In the genomic region with DNA sequence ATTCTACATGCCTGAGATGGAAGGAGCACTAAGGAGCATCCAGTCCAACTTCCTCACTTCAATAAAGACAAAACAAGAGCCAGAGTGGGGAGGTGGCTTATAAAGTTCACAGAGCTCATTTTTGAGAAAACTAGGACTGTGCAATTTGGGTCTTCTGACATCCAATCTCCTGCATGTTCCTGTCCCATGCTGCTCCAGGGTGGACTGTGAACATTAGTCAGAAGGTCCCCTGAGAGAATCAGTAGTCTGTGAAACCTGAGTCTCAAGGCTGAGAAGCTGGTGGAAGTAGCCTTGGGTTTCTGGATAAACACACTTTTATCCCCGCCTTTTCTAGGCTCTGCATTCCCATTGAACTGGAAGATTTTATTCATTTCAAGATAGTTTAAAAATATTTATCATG, we compare ENCODE assay signal across 10 cellular contexts. TPM values are rescaled to one million over a fixed set of nuclear protein-coding genes. Genes with fewer than 3 reads are reported as not detected.
DNase-seq lines count a peak whose midpoint lies in the region; ATAC-seq and TF ChIP-seq lines count a peak whose summit lies in the region.
"Not testable (repeated sequence)": the region's sequence is repeated elsewhere in the genome, so short reads cannot be mapped to it uniquely, and the experiment has no call there.
"Had no signal": no experiment of that assay in that cellular context is flagged by ENCODE, and none has a peak within 500 bp of the region (broad histone marks: within the 10 kb centered on the region; RNA-seq: fewer than 3 reads in every experiment).

No MANE protein-coding gene starts in this region.

- H3K4me1 ChIP-seq in HEK293 (ENCODE audit: control insufficient read depth, insufficient read depth, low read length) = not testable (repeated sequence)

- DNase-seq in NCI-H2171 treated with DMSO at 0.1 percent for 48 hours (lab: John Stamatoyannopoulos, UW) (peak; percentile 32), fibroblast of gingiva (ENCODE audit: low read depth) (peak; percentile 68), smooth muscle cell of the brain vasculature (ENCODE audit: low read depth, low spot score) (peak; percentile 44)
- DNase-seq in chondrocyte (ENCODE audit: low spot score); left ventricle myocardium superior; osteocyte (ENCODE audit: extremely low spot score, unreplicated experiment): not testable (repeated sequence)

- TF ChIP-seq CTCF in HEK293 (tag by site-specific recombination; IDR thresholded peaks at IDR 0.05); chondrocyte (IDR thresholded peaks at IDR 0.05); osteocyte (IDR thresholded peaks at IDR 0.05): not testable (repeated sequence)

- CTCF ChIA-PET in HEK293 (lab: Yijun Ruan, JAX) = interaction anchor here (0.8 to 0.9 kb wide), 2 partner anchors 26 to 77 kb away, joined by 3 to 4 read pairs; no protein-coding TSS in a partner anchor

- not testable (repeated sequence) for H3K4me3 Mint-ChIP-seq in chondrocyte (ENCODE audit: unreplicated experiment); osteocyte (ENCODE audit: unreplicated experiment)

- POLR2A ChIA-PET in HEK293 (lab: Yijun Ruan, JAX) = not testable (repeated sequence)

- H3K27ac Mint-ChIP-seq in chondrocyte (ENCODE audit: unreplicated experiment) (peak overlapping the region; percentile 62), osteocyte (ENCODE audit: unreplicated experiment) (peak overlapping the region; percentile 77)

- not testable (repeated sequence) for H3K4me3 ChIP-seq in HEK293 (ENCODE audit: low read depth, low read length)

- not testable (repeated sequence) for H3K9me3 ChIP-seq in HEK293 (ENCODE audit: control insufficient read depth, insufficient read depth, low read depth, low read length)

- not testable (repeated sequence) for H3K36me3 Mint-ChIP-seq in chondrocyte (ENCODE audit: low read depth); osteocyte (ENCODE audit: unreplicated experiment)

- H3K4me1 Mint-ChIP-seq in chondrocyte (ENCODE audit: low read depth) (peaks cover 39% of the 10 kb centered on the region), osteocyte (ENCODE audit: unreplicated experiment) (peaks cover 49% of the 10 kb centered on the region)

- H3K27ac ChIP-seq in HEK293 (ENCODE audit: extremely low read depth, low read depth, low read length) = not testable (repeated sequence)

- not testable (repeated sequence) for H3K27me3 Mint-ChIP-seq in chondrocyte (ENCODE audit: low read depth)
- H3K27me3 Mint-ChIP-seq in osteocyte (ENCODE audit: unreplicated experiment) = peaks cover 13% of the 10 kb centered on the region

- H3K9me3 Mint-ChIP-seq in chondrocyte (ENCODE audit: low read depth); osteocyte (ENCODE audit: unreplicated experiment): not testable (repeated sequence)

- intact Hi-C loops in left ventricle myocardium superior (cut with micrococcal nuclease) = not testable (repeated sequence)

- ATAC-seq in left ventricle myocardium superior = peak; percentile 26

- H3K36me3 ChIP-seq in HEK293 (ENCODE audit: control insufficient read depth in 2 of 2, insufficient read depth in 1 of 2, low read length in 2 of 2) = not testable (repeated sequence)

TF ChIP-seq in HEK293, 187 proteins besides CTCF, POLR2A, EP300 and RAD21:
- 0 out of 2 replicates have a peak, but pooled peaks have one; percentile 13 for TF ChIP-seq ZNF394 (tag by site-specific recombination; IDR thresholded peaks at IDR 0.05; ENCODE audit: borderline replicate concordance)

RNA-seq across cellular contexts. Expression of a gene that starts 33.1 kb away (rescaled TPM):
- 0.29 TPM in 1 of 3 replicates, not detected in the others for total RNA-seq in chondrocyte
- 0.30 TPM for total RNA-seq in left ventricle myocardium superior
- not detected in 2 replicates for total RNA-seq in osteocyte
- total RNA-seq: G401, H1, H9 had no signal
